Comparison of ENCODE assay signal across 10 cellular contexts in genomic region chr10:77622822-77623410, GRCh38. TPM values are rescaled to one million over a fixed set of nuclear protein-coding genes. Genes with fewer than 3 reads are reported as not detected.
DNase-seq lines count a peak whose midpoint lies in the region; ATAC-seq and TF ChIP-seq lines count a peak whose summit lies in the region.
"Had no signal": no experiment of that assay in that cellular context is flagged by ENCODE, and none has a peak within 500 bp of the region (broad histone marks: within the 10 kb centered on the region; RNA-seq: fewer than 3 reads in every experiment).

No MANE protein-coding gene starts in this region.

- no peak for DNase-seq in CD14-positive monocyte (ENCODE audit: low spot score)
- DNase-seq in M059J (ENCODE audit: low read depth), result peak; percentile 34
- peak; percentile 57 for DNase-seq in fibroblast of villous mesenchyme (ENCODE audit: low read depth)
- no peak for DNase-seq in EL
- no peak for DNase-seq in activated CD8-positive, alpha-beta T cell treated with anti-CD3 and anti-CD28 coated beads for 36 hours
- DNase-seq: glutamatergic neuron had no signal

- POLR2A ChIA-PET in activated CD8-positive, alpha-beta T cell treated with anti-CD3 and anti-CD28 coated beads for 36 hours (lab: Charles Lee), result no interaction called here

- peak; percentile 80 for ATAC-seq in GM21723 (IDR thresholded peaks at IDR 0.05; ENCODE audit: unreplicated experiment)
- no peak for ATAC-seq in HG03039 (IDR thresholded peaks at IDR 0.05; ENCODE audit: unreplicated experiment)
- ATAC-seq in HG03439 (IDR thresholded peaks at IDR 0.05; ENCODE audit: unreplicated experiment), result no peak
- no peak for ATAC-seq in activated CD8-positive, alpha-beta T cell treated with anti-CD3 and anti-CD28 coated beads for 36 hours

- peaks cover 78% of the 10 kb centered on the region for H3K4me1 Mint-ChIP-seq in CD14-positive monocyte
- peaks cover 6% of the 10 kb centered on the region for H3K4me1 Mint-ChIP-seq in activated CD8-positive, alpha-beta T cell treated with anti-CD3 and anti-CD28 coated beads for 36 hours (ENCODE audit: low read depth)

- TF ChIP-seq CTCF in CD14-positive monocyte (IDR thresholded peaks at IDR 0.05) (no peak), fibroblast of villous mesenchyme (IDR thresholded peaks at IDR 0.05; ENCODE audit: insufficient read depth, low read depth, low read length) (no peak)
- no peak for TF ChIP-seq CTCF in activated CD8-positive, alpha-beta T cell treated with anti-CD3 and anti-CD28 coated beads for 36 hours (IDR thresholded peaks at IDR 0.05)

- H3K27ac Mint-ChIP-seq in CD14-positive monocyte, result peak overlapping the region; percentile 86 to 92 (median 89)
- no peak overlapping the region for H3K27ac Mint-ChIP-seq in activated CD8-positive, alpha-beta T cell treated with anti-CD3 and anti-CD28 coated beads for 36 hours

- CTCF ChIA-PET in activated CD8-positive, alpha-beta T cell treated with anti-CD3 and anti-CD28 coated beads for 36 hours (lab: Charles Lee), result interaction anchor here (0.9 kb wide), 1 partner anchor 20 kb away, joined by 3 read pairs; no protein-coding TSS in a partner anchor

- intact Hi-C loops in CD14-positive monocyte (cut with micrococcal nuclease), result no loop called here
- intact Hi-C loops in activated CD8-positive, alpha-beta T cell treated with anti-CD3 and anti-CD28 coated beads for 36 hours (cut with micrococcal nuclease), result no loop called here

- H3K4me3 ChIP-seq in fibroblast of villous mesenchyme (ENCODE audit: low read depth, low read length), result peak overlapping the region; percentile 10
- H3K4me3 ChIP-seq: suprapubic skin had no signal

- H3K9me3 Mint-ChIP-seq in CD14-positive monocyte, result peaks cover 0 to 2% (median 0%) of the 10 kb centered on the region in 7 donors
- no peaks in the 10 kb centered on the region for H3K9me3 Mint-ChIP-seq in activated CD8-positive, alpha-beta T cell treated with anti-CD3 and anti-CD28 coated beads for 36 hours

- H3K27me3 Mint-ChIP-seq in CD14-positive monocyte (ENCODE audit: low read depth in 3 of 3), result peaks cover 0 to 1% (median 0%) of the 10 kb centered on the region in 3 donors
- no peaks in the 10 kb centered on the region for H3K27me3 Mint-ChIP-seq in activated CD8-positive, alpha-beta T cell treated with anti-CD3 and anti-CD28 coated beads for 36 hours

- H3K36me3 Mint-ChIP-seq in CD14-positive monocyte, result no peaks in the 10 kb centered on the region
- H3K36me3 Mint-ChIP-seq in activated CD8-positive, alpha-beta T cell treated with anti-CD3 and anti-CD28 coated beads for 36 hours (ENCODE audit: low read depth), result no peaks in the 10 kb centered on the region

- peak overlapping the region; percentile 53 to 89 for H3K4me3 Mint-ChIP-seq in CD14-positive monocyte
- H3K4me3 Mint-ChIP-seq in activated CD8-positive, alpha-beta T cell treated with anti-CD3 and anti-CD28 coated beads for 36 hours, result no peak overlapping the region

RNA-seq across cellular contexts. Expression of gene KCNMA1, which starts 14.7 kb away (rescaled TPM):
- 1 to 10 TPM in 1 of 2 donors, not detected in 1; 1.0 TPM for polyA plus RNA-seq in CD14-positive monocyte
- 16.1 and 23.3 TPM in 2 replicates for total RNA-seq in M059J (2014; rRNA removed; shearing (Covaris generic))
- 11.0 and 36.7 TPM in 2 replicates for total RNA-seq in fibroblast of villous mesenchyme
- under 1 TPM in 1 of 2 experiments, not detected in 1; 0.18 TPM for total RNA-seq in activated CD8-positive, alpha-beta T cell treated with anti-CD3 and anti-CD28 coated beads for 36 hours

Comparison
In these comparisons a context has a peak if more than half of its experiments do, and no peak if none do; other contexts are left out.
1. DNase-seq: peak in M059J (single experiment) and fibroblast of villous mesenchyme (single experiment); none in CD14-positive monocyte (single experiment), EL (single experiment) and activated CD8-positive, alpha-beta T cell treated with anti-CD3 and anti-CD28 coated beads for 36 hours (single experiment).
2. RNA of gene KCNMA1, which starts 14.7 kb away (total RNA-seq): 11.0 to 36.7 TPM in fibroblast of villous mesenchyme and 16.1 to 23.3 TPM in M059J; 0.18 TPM in activated CD8-positive, alpha-beta T cell treated with anti-CD3 and anti-CD28 coated beads for 36 hours; every median in the first group is over 10 times any median in the second.